27 cellular contexts compared by ENCODE assay signal in genomic region chr4:2947926-2948325, GRCh38. TPM values are rescaled to one million over a fixed set of nuclear protein-coding genes. Genes with fewer than 3 reads are reported as not detected.
DNase-seq lines count a peak whose midpoint lies in the region; ATAC-seq and TF ChIP-seq lines count a peak whose summit lies in the region.
"Had no signal": no experiment of that assay in that cellular context is flagged by ENCODE, and none has a peak within 500 bp of the region (broad histone marks: within the 10 kb centered on the region; RNA-seq: fewer than 3 reads in every experiment).

No MANE protein-coding gene starts in this region.

- POLR2A ChIA-PET in GM10248 (lab: Yijun Ruan, JAX), result no interaction called here

- peak overlapping the region; percentile 49 for H3K27ac Mint-ChIP-seq in activated CD4-positive, alpha-beta T cell treated with anti-CD3 and anti-CD28 coated beads, Interleukin-2, amount 10 ng/mL, durations not matched to agents 24 days and 14 days
- no peak overlapping the region for H3K27ac Mint-ChIP-seq in activated naive CD8-positive, alpha-beta T cell treated with anti-CD3 and anti-CD28 coated beads for 36 hours

- H3K27ac ChIP-seq in Peyer's patch, result no peak overlapping the region
- H3K27ac ChIP-seq in heart right ventricle, result peak overlapping the region in 4 of 10 donors; percentile 1 to 44 (median 10)
- H3K27ac ChIP-seq: epithelial cell of prostate, upper lobe of right lung had no signal

- TF ChIP-seq CTCF in Peyer's patch (IDR thresholded peaks at IDR 0.05), result no peak
- no peak for TF ChIP-seq CTCF in heart right ventricle (IDR thresholded peaks at IDR 0.05)
- TF ChIP-seq CTCF in GM10248 (IDR thresholded peaks at IDR 0.05; ENCODE audit: control extremely low read depth, extremely low read depth, low read depth, missing control alignments), result no peak

- CTCF ChIA-PET in GM10248 (lab: Yijun Ruan, JAX), result interaction anchor here (1.1 to 3.6 kb wide), 6 partner anchors 8 to 31 kb away, joined by 3 to 12 read pairs (median 6); no protein-coding TSS in a partner anchor

- H3K9me3 Mint-ChIP-seq in activated CD4-positive, alpha-beta T cell treated with anti-CD3 and anti-CD28 coated beads, Interleukin-2, amount 10 ng/mL, durations not matched to agents 24 days and 14 days, result no peaks in the 10 kb centered on the region
- H3K9me3 Mint-ChIP-seq in activated naive CD8-positive, alpha-beta T cell treated with anti-CD3 and anti-CD28 coated beads for 36 hours, result no peaks in the 10 kb centered on the region
- H3K9me3 Mint-ChIP-seq: activated naive CD4-positive, alpha-beta T cell treated with anti-CD3 and anti-CD28 coated beads, Interleukin-2, amount 10 ng/mL, durations not matched to agents 7 days and 5 days had no signal

- intact Hi-C loops in activated CD4-positive, alpha-beta T cell treated with anti-CD3 and anti-CD28 coated beads, Interleukin-2, amount 10 ng/mL, durations not matched to agents 24 days and 14 days (cut with micrococcal nuclease), result no loop called here
- intact Hi-C loops in heart right ventricle (cut with DNase I), result no loop called here
- intact Hi-C loops in posterior vena cava (cut with DNase I), result no loop called here

- H3K27me3 ChIP-seq in Peyer's patch (no peaks in the 10 kb centered on the region), heart right ventricle (no peaks in the 10 kb centered on the region)
- H3K27me3 ChIP-seq: upper lobe of right lung had no signal

- peak; percentile 62 to 86 (median 76) for ATAC-seq in heart right ventricle
- ATAC-seq: SK-N-SH treated with all-trans-retinoic acid at 6 μM for 48 hours, upper lobe of right lung had no signal

- peaks cover 26% of the 10 kb centered on the region for H3K4me1 Mint-ChIP-seq in activated CD4-positive, alpha-beta T cell treated with anti-CD3 and anti-CD28 coated beads, Interleukin-2, amount 10 ng/mL, durations not matched to agents 24 days and 14 days
- peaks cover 9% of the 10 kb centered on the region for H3K4me1 Mint-ChIP-seq in activated naive CD8-positive, alpha-beta T cell treated with anti-CD3 and anti-CD28 coated beads for 36 hours
- H3K4me1 Mint-ChIP-seq: activated naive CD4-positive, alpha-beta T cell treated with anti-CD3 and anti-CD28 coated beads, Interleukin-2, amount 10 ng/mL, durations not matched to agents 7 days and 5 days had no signal

- H3K36me3 Mint-ChIP-seq in activated CD4-positive, alpha-beta T cell treated with anti-CD3 and anti-CD28 coated beads, Interleukin-2, amount 10 ng/mL, durations not matched to agents 24 days and 14 days (ENCODE audit: low read depth), result peaks cover 84% of the 10 kb centered on the region
- H3K36me3 Mint-ChIP-seq in activated naive CD8-positive, alpha-beta T cell treated with anti-CD3 and anti-CD28 coated beads for 36 hours, result peaks cover 34% of the 10 kb centered on the region

- H3K9me3 ChIP-seq in Peyer's patch (no peaks in the 10 kb centered on the region), heart right ventricle (no peaks in the 10 kb centered on the region)
- H3K9me3 ChIP-seq: HAP-1, upper lobe of right lung had no signal

- TF ChIP-seq POLR2A in Peyer's patch (IDR thresholded peaks at IDR 0.05), result no peak

- no peaks in the 10 kb centered on the region for H3K27me3 Mint-ChIP-seq in activated CD4-positive, alpha-beta T cell treated with anti-CD3 and anti-CD28 coated beads, Interleukin-2, amount 10 ng/mL, durations not matched to agents 24 days and 14 days
- H3K27me3 Mint-ChIP-seq in activated naive CD8-positive, alpha-beta T cell treated with anti-CD3 and anti-CD28 coated beads for 36 hours, result no peaks in the 10 kb centered on the region
- H3K27me3 Mint-ChIP-seq: activated naive CD4-positive, alpha-beta T cell treated with anti-CD3 and anti-CD28 coated beads, Interleukin-2, amount 10 ng/mL, durations not matched to agents 7 days and 5 days had no signal

- H3K4me1 ChIP-seq in Peyer's patch (peaks cover 0 to 5% (median 0%) of the 10 kb centered on the region in 4 donors), heart right ventricle (peaks cover 0 to 5% (median 0%) of the 10 kb centered on the region in 9 donors)
- H3K4me1 ChIP-seq: HAP-1, upper lobe of right lung had no signal

- H3K36me3 ChIP-seq in Peyer's patch (peaks cover 0 to 96% (median 0%) of the 10 kb centered on the region in 3 donors), heart right ventricle (peaks cover 5 to 100% (median 74%) of the 10 kb centered on the region in 9 donors)

- DNase-seq in activated CD4-positive, alpha-beta T cell treated with anti-CD3 and anti-CD28 coated beads, Interleukin-2, amount 10 ng/mL, durations not matched to agents 24 days and 14 days, result no peak
- DNase-seq in activated CD4-positive, alpha-beta T cell treated with anti-CD3 and anti-CD28 coated beads for 4 hours, result no peak
- peak in 2 of 3 donors; percentile 35 to 43 for DNase-seq in Peyer's patch
- peak; percentile 56 to 62 for DNase-seq in heart right ventricle
- peak; percentile 65 for DNase-seq in posterior vena cava (ENCODE audit: low spot score)
- DNase-seq in GM10248 (ENCODE audit: extremely low spot score), result no peak
- no peak for DNase-seq in activated CD8-positive, alpha-beta memory T cell treated with anti-CD3 and anti-CD28 coated beads, Interleukin-2, amount 50 U/mL, for 48 hours
- no peak for DNase-seq in activated naive CD8-positive, alpha-beta T cell treated with anti-CD3 and anti-CD28 coated beads for 36 hours
- DNase-seq: 8988T; activated CD4-positive, CD25-positive, alpha-beta regulatory T cell treated with anti-CD3 and anti-CD28 coated beads, Interleukin-2, amount 50 U/mL, for 72 hours; activated CD8-positive, alpha-beta memory T cell treated with anti-CD3 and anti-CD28 coated beads for 24 hours; activated naive CD4-positive, alpha-beta T cell treated with anti-CD3 and anti-CD28 coated beads, Interleukin-2, amount 10 ng/mL, durations not matched to agents 7 days and 5 days; amygdala; C1 segment of cervical spinal cord; COR-L47; DMS53; effector CD4-positive, alpha-beta T cell; NCI-H1417; NCI-H2029 treated with DMSO at 0.1 percent for 48 hours; NCI-H524 treated with DMSO at 0.1 percent for 48 hours; OCI-M1; stimulated activated naive CD4-positive, alpha-beta T cell; T-helper 2 cell; upper lobe of right lung had no signal

- H3K4me3 Mint-ChIP-seq in activated CD4-positive, alpha-beta T cell treated with anti-CD3 and anti-CD28 coated beads, Interleukin-2, amount 10 ng/mL, durations not matched to agents 24 days and 14 days, result no peak overlapping the region
- H3K4me3 Mint-ChIP-seq in activated naive CD8-positive, alpha-beta T cell treated with anti-CD3 and anti-CD28 coated beads for 36 hours, result no peak overlapping the region
- H3K4me3 Mint-ChIP-seq: activated naive CD4-positive, alpha-beta T cell treated with anti-CD3 and anti-CD28 coated beads, Interleukin-2, amount 10 ng/mL, durations not matched to agents 7 days and 5 days had no signal

- H3K4me3 ChIP-seq in Peyer's patch, result no peak overlapping the region
- no peak overlapping the region for H3K4me3 ChIP-seq in heart right ventricle
- H3K4me3 ChIP-seq: HAP-1, upper lobe of right lung had no signal

- 58 to 64% methylated on average over 11 of the region's 11 CpGs for WGBS in heart right ventricle, 2 donors

RNA-seq across cellular contexts. Expression of gene NOP14, which starts 15.3 kb away (rescaled TPM):
- 132 and 141 TPM in 2 replicates for total RNA-seq in activated CD4-positive, alpha-beta T cell treated with anti-CD3 and anti-CD28 coated beads, Interleukin-2, amount 10 ng/mL, durations not matched to agents 24 days and 14 days
- total RNA-seq in Peyer's patch (10 to 100 TPM; 13.0 to 76.7 (median 18.6) TPM), heart right ventricle (10 to 100 TPM; 12.4 to 24.0 (median 17.3) TPM), posterior vena cava (10 to 100 TPM; 16.1 to 20.5 TPM)
- polyA plus RNA-seq in heart right ventricle, result 10 to 100 TPM; 12.5 to 19.1 TPM
- total RNA-seq in activated naive CD8-positive, alpha-beta T cell treated with anti-CD3 and anti-CD28 coated beads for 36 hours, result 100 to 1,000 TPM in 1 of 2 experiments, 10 to 100 TPM in 1; 99.1 to 102 TPM

RNA-seq across cellular contexts. Expression of gene GRK4, which starts 15.4 kb away (rescaled TPM):
- 4.6 and 5.3 TPM in 2 replicates for total RNA-seq in activated CD4-positive, alpha-beta T cell treated with anti-CD3 and anti-CD28 coated beads, Interleukin-2, amount 10 ng/mL, durations not matched to agents 24 days and 14 days
- total RNA-seq in Peyer's patch (10 to 100 TPM in 1 of 4 donors, 1 to 10 TPM in 2, under 1 TPM in 1; 0.95 to 17.3 (median 1.5) TPM), heart right ventricle (10 to 100 TPM in 6 of 10 donors, 1 to 10 TPM in 4; 6.2 to 13.4 (median 10.3) TPM), posterior vena cava (1 to 10 TPM; 5.6 to 8.0 TPM)
- polyA plus RNA-seq in heart right ventricle, result 10 to 100 TPM in 1 of 2 donors, 1 to 10 TPM in 1; 4.7 to 24.5 TPM
- total RNA-seq in activated naive CD8-positive, alpha-beta T cell treated with anti-CD3 and anti-CD28 coated beads for 36 hours, result 1 to 10 TPM; 2.6 to 3.2 TPM

Comparison
In these comparisons a context has a peak if more than half of its experiments do, and no peak if none do; other contexts are left out.
1. DNase-seq: peak in Peyer's patch (2 of 3), heart right ventricle (2 of 2) and posterior vena cava (single experiment); none in activated CD4-positive, alpha-beta T cell treated with anti-CD3 and anti-CD28 coated beads, Interleukin-2, amount 10 ng/mL, durations not matched to agents 24 days and 14 days (single experiment), activated CD4-positive, alpha-beta T cell treated with anti-CD3 and anti-CD28 coated beads for 4 hours (0 of 2), GM10248 (single experiment), activated CD8-positive, alpha-beta memory T cell treated with anti-CD3 and anti-CD28 coated beads, Interleukin-2, amount 50 U/mL, for 48 hours (single experiment) and activated naive CD8-positive, alpha-beta T cell treated with anti-CD3 and anti-CD28 coated beads for 36 hours (single experiment).